ENCODE assay signal across 1 cellular context in genomic region chr2:98507940-98508689, GRCh38.
TF ChIP-seq lines count a peak whose summit lies in the region.

No MANE protein-coding gene starts in this region.

TF ChIP-seq in K562, 482 proteins besides CTCF, POLR2A, EP300 and RAD21 (continued from another document):
- TF ChIP-seq TAF1 (IDR thresholded peaks at IDR 0.05; ENCODE audit: control insufficient read depth, extremely low read depth, insufficient read depth, low read length, severe bottlenecking) (no peak), MYC (IDR thresholded peaks at IDR 0.05; ENCODE audit: low read depth, low read length) (0 out of 2 replicates have a peak, but pooled peaks have one; percentile 30), MYC (CRISPR knock-in tag; IDR thresholded peaks at IDR 0.05; ENCODE audit: borderline replicate concordance, low read depth) (no peak)
TF ChIP-seq in K562: peak in this region for 81.
